Comparison of ENCODE assay signal across 2 cellular contexts in genomic region chr22:24147666-24148065, GRCh38.
TF ChIP-seq lines count a peak whose summit lies in the region.

No MANE protein-coding gene starts in this region.

TF ChIP-seq in A549, 52 proteins besides CTCF, POLR2A, EP300 and RAD21 (continued from another document):
- TF ChIP-seq REST (IDR thresholded peaks at IDR 0.05) (no peak), CHD2 (IDR thresholded peaks at IDR 0.05; ENCODE audit: low read length, partially characterized antibody) (no peak), FOXS1 (CRISPR knock-in tag; IDR thresholded peaks at IDR 0.05) (no peak), MAFK (IDR thresholded peaks at IDR 0.05; ENCODE audit: partially characterized antibody) (no peak)

TF ChIP-seq in HCT116, 20 proteins besides CTCF, POLR2A, EP300 and RAD21 (continued from another document):
- no peak for TF ChIP-seq REST (IDR thresholded peaks at IDR 0.05; ENCODE audit: low read depth)
- TF ChIP-seq ZFX (IDR thresholded peaks at IDR 0.05): no peak
- no peak for TF ChIP-seq ELF1 (IDR thresholded peaks at IDR 0.05; ENCODE audit: borderline replicate concordance, low read depth)
- TF ChIP-seq FOSL1 (IDR thresholded peaks at IDR 0.05; ENCODE audit: low read depth): no peak
- TF ChIP-seq EZH2 (IDR thresholded peaks at IDR 0.05): no peak
